1 cellular context compared by ENCODE assay signal in the genomic region with DNA sequence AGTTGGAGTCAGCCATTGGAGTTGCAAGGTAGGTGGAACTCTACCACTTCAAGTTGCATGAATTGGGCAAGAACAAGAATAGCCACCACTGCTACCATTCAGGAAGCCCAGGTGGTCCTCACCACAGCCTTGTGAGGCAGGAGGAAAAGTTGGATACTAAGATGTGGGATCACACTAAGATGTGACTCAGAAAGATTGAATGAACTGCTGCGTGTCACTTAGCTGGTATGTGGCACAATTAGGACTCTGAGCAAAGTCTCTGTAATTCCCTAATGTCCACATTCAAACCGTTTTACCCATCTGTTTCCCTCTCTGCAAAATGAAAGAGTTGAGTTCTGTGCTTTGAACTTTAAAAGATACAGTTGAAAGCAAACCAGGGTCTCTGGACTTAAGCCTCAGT.
TF ChIP-seq lines count a peak whose summit lies in the region.

No MANE protein-coding gene starts in this region.

TF ChIP-seq in GM23338, 12 proteins besides CTCF, POLR2A, EP300 and RAD21 (continued from another document):
- TF ChIP-seq, protein P1, sequence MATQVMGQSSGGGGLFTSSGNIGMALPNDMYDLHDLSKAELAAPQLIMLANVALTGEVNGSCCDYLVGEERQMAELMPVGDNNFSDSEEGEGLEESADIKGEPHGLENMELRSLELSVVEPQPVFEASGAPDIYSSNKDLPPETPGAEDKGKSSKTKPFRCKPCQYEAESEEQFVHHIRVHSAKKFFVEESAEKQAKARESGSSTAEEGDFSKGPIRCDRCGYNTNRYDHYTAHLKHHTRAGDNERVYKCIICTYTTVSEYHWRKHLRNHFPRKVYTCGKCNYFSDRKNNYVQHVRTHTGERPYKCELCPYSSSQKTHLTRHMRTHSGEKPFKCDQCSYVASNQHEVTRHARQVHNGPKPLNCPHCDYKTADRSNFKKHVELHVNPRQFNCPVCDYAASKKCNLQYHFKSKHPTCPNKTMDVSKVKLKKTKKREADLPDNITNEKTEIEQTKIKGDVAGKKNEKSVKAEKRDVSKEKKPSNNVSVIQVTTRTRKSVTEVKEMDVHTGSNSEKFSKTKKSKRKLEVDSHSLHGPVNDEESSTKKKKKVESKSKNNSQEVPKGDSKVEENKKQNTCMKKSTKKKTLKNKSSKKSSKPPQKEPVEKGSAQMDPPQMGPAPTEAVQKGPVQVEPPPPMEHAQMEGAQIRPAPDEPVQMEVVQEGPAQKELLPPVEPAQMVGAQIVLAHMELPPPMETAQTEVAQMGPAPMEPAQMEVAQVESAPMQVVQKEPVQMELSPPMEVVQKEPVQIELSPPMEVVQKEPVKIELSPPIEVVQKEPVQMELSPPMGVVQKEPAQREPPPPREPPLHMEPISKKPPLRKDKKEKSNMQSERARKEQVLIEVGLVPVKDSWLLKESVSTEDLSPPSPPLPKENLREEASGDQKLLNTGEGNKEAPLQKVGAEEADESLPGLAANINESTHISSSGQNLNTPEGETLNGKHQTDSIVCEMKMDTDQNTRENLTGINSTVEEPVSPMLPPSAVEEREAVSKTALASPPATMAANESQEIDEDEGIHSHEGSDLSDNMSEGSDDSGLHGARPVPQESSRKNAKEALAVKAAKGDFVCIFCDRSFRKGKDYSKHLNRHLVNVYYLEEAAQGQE (IDR thresholded peaks at IDR 0.05; ENCODE audit: unreplicated experiment): no peak
- no peak for TF ChIP-seq NANOG (IDR thresholded peaks at IDR 0.05; ENCODE audit: borderline replicate concordance)
- no peak for TF ChIP-seq ZNF331 (CRISPR knock-in tag; IDR thresholded peaks at IDR 0.05; ENCODE audit: low read depth)
- TF ChIP-seq, protein P2, sequence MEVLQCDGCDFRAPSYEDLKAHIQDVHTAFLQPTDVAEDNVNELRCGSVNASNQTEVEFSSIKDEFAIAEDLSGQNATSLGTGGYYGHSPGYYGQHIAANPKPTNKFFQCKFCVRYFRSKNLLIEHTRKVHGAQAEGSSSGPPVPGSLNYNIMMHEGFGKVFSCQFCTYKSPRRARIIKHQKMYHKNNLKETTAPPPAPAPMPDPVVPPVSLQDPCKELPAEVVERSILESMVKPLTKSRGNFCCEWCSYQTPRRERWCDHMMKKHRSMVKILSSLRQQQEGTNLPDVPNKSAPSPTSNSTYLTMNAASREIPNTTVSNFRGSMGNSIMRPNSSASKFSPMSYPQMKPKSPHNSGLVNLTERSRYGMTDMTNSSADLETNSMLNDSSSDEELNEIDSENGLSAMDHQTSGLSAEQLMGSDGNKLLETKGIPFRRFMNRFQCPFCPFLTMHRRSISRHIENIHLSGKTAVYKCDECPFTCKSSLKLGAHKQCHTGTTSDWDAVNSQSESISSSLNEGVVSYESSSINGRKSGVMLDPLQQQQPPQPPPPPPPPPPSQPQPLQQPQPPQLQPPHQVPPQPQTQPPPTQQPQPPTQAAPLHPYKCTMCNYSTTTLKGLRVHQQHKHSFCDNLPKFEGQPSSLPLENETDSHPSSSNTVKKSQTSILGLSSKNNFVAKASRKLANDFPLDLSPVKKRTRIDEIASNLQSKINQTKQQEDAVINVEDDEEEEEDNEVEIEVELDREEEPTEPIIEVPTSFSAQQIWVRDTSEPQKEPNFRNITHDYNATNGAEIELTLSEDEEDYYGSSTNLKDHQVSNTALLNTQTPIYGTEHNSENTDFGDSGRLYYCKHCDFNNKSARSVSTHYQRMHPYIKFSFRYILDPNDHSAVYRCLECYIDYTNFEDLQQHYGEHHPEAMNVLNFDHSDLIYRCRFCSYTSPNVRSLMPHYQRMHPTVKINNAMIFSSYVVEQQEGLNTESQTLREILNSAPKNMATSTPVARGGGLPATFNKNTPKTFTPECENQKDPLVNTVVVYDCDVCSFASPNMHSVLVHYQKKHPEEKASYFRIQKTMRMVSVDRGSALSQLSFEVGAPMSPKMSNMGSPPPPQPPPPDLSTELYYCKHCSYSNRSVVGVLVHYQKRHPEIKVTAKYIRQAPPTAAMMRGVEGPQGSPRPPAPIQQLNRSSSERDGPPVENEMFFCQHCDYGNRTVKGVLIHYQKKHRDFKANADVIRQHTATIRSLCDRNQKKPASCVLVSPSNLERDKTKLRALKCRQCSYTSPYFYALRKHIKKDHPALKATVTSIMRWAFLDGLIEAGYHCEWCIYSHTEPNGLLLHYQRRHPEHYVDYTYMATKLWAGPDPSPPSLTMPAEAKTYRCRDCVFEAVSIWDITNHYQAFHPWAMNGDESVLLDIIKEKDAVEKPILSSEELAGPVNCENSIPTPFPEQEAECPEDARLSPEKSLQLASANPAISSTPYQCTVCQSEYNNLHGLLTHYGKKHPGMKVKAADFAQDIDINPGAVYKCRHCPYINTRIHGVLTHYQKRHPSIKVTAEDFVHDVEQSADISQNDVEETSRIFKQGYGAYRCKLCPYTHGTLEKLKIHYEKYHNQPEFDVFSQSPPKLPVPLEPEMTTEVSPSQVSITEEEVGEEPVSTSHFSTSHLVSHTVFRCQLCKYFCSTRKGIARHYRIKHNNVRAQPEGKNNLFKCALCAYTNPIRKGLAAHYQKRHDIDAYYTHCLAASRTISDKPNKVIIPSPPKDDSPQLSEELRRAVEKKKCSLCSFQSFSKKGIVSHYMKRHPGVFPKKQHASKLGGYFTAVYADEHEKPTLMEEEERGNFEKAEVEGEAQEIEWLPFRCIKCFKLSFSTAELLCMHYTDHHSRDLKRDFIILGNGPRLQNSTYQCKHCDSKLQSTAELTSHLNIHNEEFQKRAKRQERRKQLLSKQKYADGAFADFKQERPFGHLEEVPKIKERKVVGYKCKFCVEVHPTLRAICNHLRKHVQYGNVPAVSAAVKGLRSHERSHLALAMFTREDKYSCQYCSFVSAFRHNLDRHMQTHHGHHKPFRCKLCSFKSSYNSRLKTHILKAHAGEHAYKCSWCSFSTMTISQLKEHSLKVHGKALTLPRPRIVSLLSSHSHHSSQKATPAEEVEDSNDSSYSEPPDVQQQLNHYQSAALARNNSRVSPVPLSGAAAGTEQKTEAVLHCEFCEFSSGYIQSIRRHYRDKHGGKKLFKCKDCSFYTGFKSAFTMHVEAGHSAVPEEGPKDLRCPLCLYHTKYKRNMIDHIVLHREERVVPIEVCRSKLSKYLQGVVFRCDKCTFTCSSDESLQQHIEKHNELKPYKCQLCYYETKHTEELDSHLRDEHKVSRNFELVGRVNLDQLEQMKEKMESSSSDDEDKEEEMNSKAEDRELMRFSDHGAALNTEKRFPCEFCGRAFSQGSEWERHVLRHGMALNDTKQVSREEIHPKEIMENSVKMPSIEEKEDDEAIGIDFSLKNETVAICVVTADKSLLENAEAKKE (CRISPR knock-in tag; IDR thresholded peaks at IDR 0.05): no peak
